In the genomic region with DNA sequence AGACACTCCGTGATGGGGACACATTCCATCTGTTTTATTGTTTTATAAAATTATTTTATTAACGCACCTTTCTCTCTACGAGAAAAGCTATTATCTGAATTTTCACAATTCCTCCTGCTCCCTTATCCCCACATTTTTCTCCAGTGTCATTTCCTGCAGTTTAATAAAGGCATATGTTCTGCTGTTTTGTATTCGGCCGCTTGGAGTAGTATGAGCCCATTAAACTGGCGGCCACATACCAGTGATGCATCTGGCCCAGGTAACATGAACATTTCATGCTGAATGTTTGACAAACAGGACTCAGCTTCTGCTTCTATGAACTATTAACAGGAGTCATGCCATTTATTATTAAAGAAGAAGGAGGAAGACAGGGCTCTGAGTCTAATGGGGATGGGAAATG, we compare ENCODE assay signal across 26 cellular contexts.
DNase-seq lines count a peak whose midpoint lies in the region; FAIRE-seq and TF ChIP-seq lines count a peak whose summit lies in the region.
"Had no signal": no experiment of that assay in that cellular context is flagged by ENCODE, and none has a peak within 500 bp of the region (broad histone marks: within the 10 kb centered on the region; RNA-seq: fewer than 3 reads in every experiment).

No MANE protein-coding gene starts in this region.

- WGBS in neuronal stem cell (ENCODE audit: extremely low coverage in 2 of 2, insufficient read length in 2 of 2, insufficient replicate concordance in 1 of 2), 2 donors, result no CpG with 5 or more reads among the region's 6 CpGs

- H2BK15ac ChIP-seq in neuronal stem cell (ENCODE audit: low read length), result no peak overlapping the region

- H3K36me3 ChIP-seq in breast epithelium, result no peaks in the 10 kb centered on the region
- H3K36me3 ChIP-seq in BLaER1 treated with 17β-estradiol and CSF1 and Interleukin-3, amounts not matched to agents 10 nM and 100 nM, result no peaks in the 10 kb centered on the region
- H3K36me3 ChIP-seq in neuronal stem cell (replicated peaks in 1 of 2; ENCODE audit: control insufficient read depth in 2 of 2, insufficient read depth in 2 of 2, low read length in 2 of 2), result no peaks in the 10 kb centered on the region
- H3K36me3 ChIP-seq: MG63, SJSA1 had no signal

- no peak overlapping the region for H3K23ac ChIP-seq in neuronal stem cell (ENCODE audit: low read depth, low read length, poor library complexity)

- H3K27me3 ChIP-seq in breast epithelium (no peaks in the 10 kb centered on the region), neuronal stem cell (ENCODE audit: control insufficient read depth in 3 of 3, insufficient read depth in 3 of 3, low read depth in 1 of 3, low read length in 3 of 3) (peaks cover 0 to 23% (median 0%) of the 10 kb centered on the region in 3 experiments)
- no peaks in the 10 kb centered on the region for H3K27me3 ChIP-seq in BLaER1 treated with 17β-estradiol and CSF1 and Interleukin-3, amounts not matched to agents 10 nM and 100 nM
- H3K27me3 ChIP-seq: MG63, SJSA1 had no signal

- TF ChIP-seq CTCF in MCF 10A (IDR thresholded peaks at IDR 0.05; ENCODE audit: unreplicated experiment) (peak; percentile 15), breast epithelium (IDR thresholded peaks at IDR 0.05) (no peak), LNCAP (IDR thresholded peaks at IDR 0.05) (peak; percentile 58), VCaP (conservative IDR thresholded peaks at IDR 0.05) (peak; percentile 38; the same call in 1 of the 2 replicates)

- H4K8ac ChIP-seq in neuronal stem cell (ENCODE audit: low read depth, low read length), result no peak overlapping the region

- peaks cover 1% of the 10 kb centered on the region for H3K36me3 Mint-ChIP-seq in MCF 10A (ENCODE audit: insufficient read depth, unreplicated experiment)

- H2BK5ac ChIP-seq in neuronal stem cell (ENCODE audit: low read length), result no peak overlapping the region

- no peak overlapping the region for H3K27ac ChIP-seq in breast epithelium
- H3K27ac ChIP-seq in BLaER1 treated with 17β-estradiol and CSF1 and Interleukin-3, amounts not matched to agents 10 nM and 100 nM, result no peak overlapping the region
- H3K27ac ChIP-seq in VCaP, result no peak overlapping the region
- no peak overlapping the region for H3K27ac ChIP-seq in neuronal stem cell (replicated peaks; ENCODE audit: low read length)
- H3K27ac ChIP-seq: GM23248, KMS-11, SJSA1 had no signal

- CTCF ChIA-PET in MCF 10A (lab: Yijun Ruan, JAX), result interaction anchor here (0.8 to 1.0 kb wide), 2 partner anchors 25 to 92 kb away, joined by 4 to 5 read pairs; no protein-coding TSS in a partner anchor

- H3K9me3 Mint-ChIP-seq in MCF 10A (ENCODE audit: unreplicated experiment), result no peaks in the 10 kb centered on the region
- H3K9me3 Mint-ChIP-seq: T-helper 1 cell treated with Interleukin-12 subunit alpha and Interleukin-12 subunit beta and Interleukin-4 antibody, amounts not matched to agents 30 μg/mL and 1 μg/mL, for 36 hours had no signal

- H3K79me1 ChIP-seq in neuronal stem cell (ENCODE audit: low read depth, low read length), result no peaks in the 10 kb centered on the region

- no peaks in the 10 kb centered on the region for H4K20me1 ChIP-seq in BLaER1 treated with 17β-estradiol and CSF1 and Interleukin-3, amounts not matched to agents 10 nM and 100 nM

- no peak overlapping the region for H3K18ac ChIP-seq in neuronal stem cell (ENCODE audit: low read length)

- no peaks in the 10 kb centered on the region for H3K4me1 Mint-ChIP-seq in MCF 10A (ENCODE audit: insufficient read depth, unreplicated experiment)
- H3K4me1 Mint-ChIP-seq: H9 had no signal

- H3K4me1 ChIP-seq in breast epithelium (no peaks in the 10 kb centered on the region), neuronal stem cell (ENCODE audit: control insufficient read depth in 2 of 2, insufficient read depth in 1 of 2, low read depth in 1 of 2, low read length in 2 of 2) (no peaks in the 10 kb centered on the region)
- H3K4me1 ChIP-seq in BLaER1 treated with 17β-estradiol and CSF1 and Interleukin-3, amounts not matched to agents 10 nM and 100 nM, result peaks cover 0 to 26% (median 8%) of the 10 kb centered on the region in 10 experiments; a peak in 10 of 20 replicates
- H3K4me1 ChIP-seq: SJSA1 had no signal

- no peak overlapping the region for H4K91ac ChIP-seq in neuronal stem cell (ENCODE audit: low read depth, low read length, poor library complexity)

- no peak for TF ChIP-seq POLR2A in breast epithelium (IDR thresholded peaks at IDR 0.05)

- H3K4me3 ChIP-seq in breast epithelium (no peak overlapping the region), neuronal stem cell (ENCODE audit: low read length in 2 of 2) (no peak overlapping the region)
- H3K4me3 ChIP-seq in BLaER1 treated with 17β-estradiol and CSF1 and Interleukin-3, amounts not matched to agents 10 nM and 100 nM, result no peak overlapping the region
- H3K4me3 ChIP-seq: GM12878, GM23248, MG63, SJSA1 had no signal

- no peak overlapping the region for H3K4me3 Mint-ChIP-seq in MCF 10A (ENCODE audit: unreplicated experiment)
- H3K4me3 Mint-ChIP-seq: H9; HFFc6; T-helper 1 cell treated with Interleukin-12 subunit alpha and Interleukin-12 subunit beta and Interleukin-4 antibody, amounts not matched to agents 30 μg/mL and 1 μg/mL, for 36 hours had no signal

- H2AFZ ChIP-seq in neuronal stem cell (ENCODE audit: low read length), result no peak overlapping the region
- H2AFZ ChIP-seq: GM23248 had no signal

- POLR2A ChIA-PET in MCF 10A (lab: Yijun Ruan, JAX), result interaction anchor here (1.1 kb wide), 1 partner anchor 9 kb away, joined by 4 read pairs; no protein-coding TSS in a partner anchor

- peak; percentile 15 for DNase-seq in MCF 10A (ENCODE audit: unreplicated experiment)
- DNase-seq in breast epithelium (ENCODE audit: low spot score in 2 of 2), result no peak
- no peak for DNase-seq in GM19239 (ENCODE audit: insufficient read length, low spot score)
- DNase-seq in neuronal stem cell (ENCODE audit: low spot score), result no peak
- DNase-seq: C1 segment of cervical spinal cord; DMS79 treated with DMSO at 0.1 percent for 48 hours; GM23248; H9; HFFc6; IMR-90; MG63; NCI-H1048; NCI-H1417 treated with DMSO at 0.1 percent for 48 hours; NCI-H187; NCI-H2107; NCI-H2227 treated with DMSO at 0.1 percent for 48 hours; NCI-H510A; NK-92 treated with Interleukin-12 subunit alpha and Interleukin-12 subunit beta, amount 100 ng/mL, for 24 hours had no signal

- H3K9me3 ChIP-seq in breast epithelium (no peaks in the 10 kb centered on the region), neuronal stem cell (replicated peaks in 1 of 2; ENCODE audit: control insufficient read depth in 2 of 2, insufficient read depth in 1 of 2, low read depth in 1 of 2, low read length in 2 of 2) (peaks cover 0 to 32% of the 10 kb centered on the region in 2 donors)
- H3K9me3 ChIP-seq in BLaER1 treated with 17β-estradiol and CSF1 and Interleukin-3, amounts not matched to agents 10 nM and 100 nM (replicated peaks in 1 of 11), result no peaks in the 10 kb centered on the region
- H3K9me3 ChIP-seq: MG63, SJSA1 had no signal

- no peak overlapping the region for H3K27ac Mint-ChIP-seq in MCF 10A (ENCODE audit: low read depth, unreplicated experiment)
- H3K27ac Mint-ChIP-seq: H9; HFFc6; T-helper 1 cell treated with Interleukin-12 subunit alpha and Interleukin-12 subunit beta and Interleukin-4 antibody, amounts not matched to agents 30 μg/mL and 1 μg/mL, for 36 hours had no signal

- no peak overlapping the region for H2BK12ac ChIP-seq in neuronal stem cell (ENCODE audit: low read length)

- H2AK5ac ChIP-seq in neuronal stem cell (ENCODE audit: low read depth, low read length), result no peak overlapping the region

- peak overlapping the region in 6 of 11 experiments; percentile 4 to 45 (median 26); a peak in 6 of 22 replicates for H3K4me2 ChIP-seq in BLaER1 treated with 17β-estradiol and CSF1 and Interleukin-3, amounts not matched to agents 10 nM and 100 nM
- no peak overlapping the region for H3K4me2 ChIP-seq in neuronal stem cell (ENCODE audit: insufficient read depth, low read length, poor library complexity, severe bottlenecking)
- H3K4me2 ChIP-seq: KMS-11 had no signal

- H3K9ac ChIP-seq in BLaER1 treated with 17β-estradiol and CSF1 and Interleukin-3, amounts not matched to agents 10 nM and 100 nM, result no peak overlapping the region
- no peak overlapping the region for H3K9ac ChIP-seq in neuronal stem cell (ENCODE audit: low read depth, low read length, poor library complexity)
- H3K9ac ChIP-seq: GM23248, KMS-11 had no signal

- FAIRE-seq in GM19239 (lab: Jason Lieb, UNC), result no peak
- FAIRE-seq: D721Med, GM12878 had no signal

- peaks cover 51% of the 10 kb centered on the region for H3K27me3 Mint-ChIP-seq in MCF 10A (ENCODE audit: insufficient read depth, unreplicated experiment)

- no peak overlapping the region for H3K14ac ChIP-seq in neuronal stem cell (ENCODE audit: low read length)

- no peak overlapping the region for H3K4ac ChIP-seq in neuronal stem cell (ENCODE audit: low read length)

- intact Hi-C loops in MCF 10A (cut with micrococcal nuclease) (no loop called here), breast epithelium (cut with DNase I; ENCODE audit: low total_unique reads) (no loop called here)

- no TSS peak for BruUV-seq in MCF 10A (replicated peaks; lab: Mats Ljungman, UMichigan)

- H2BK120ac ChIP-seq in neuronal stem cell (ENCODE audit: low read depth, low read length), result no peak overlapping the region

Comparison
In these comparisons a context has a peak if more than half of its experiments do, and no peak if none do; other contexts are left out.
1. CTCF ChIP-seq: peak in MCF 10A (single experiment), LNCAP (single experiment) and VCaP (single experiment); none in breast epithelium (0 of 3).